20 cellular contexts compared by ENCODE assay signal in the genomic region with DNA sequence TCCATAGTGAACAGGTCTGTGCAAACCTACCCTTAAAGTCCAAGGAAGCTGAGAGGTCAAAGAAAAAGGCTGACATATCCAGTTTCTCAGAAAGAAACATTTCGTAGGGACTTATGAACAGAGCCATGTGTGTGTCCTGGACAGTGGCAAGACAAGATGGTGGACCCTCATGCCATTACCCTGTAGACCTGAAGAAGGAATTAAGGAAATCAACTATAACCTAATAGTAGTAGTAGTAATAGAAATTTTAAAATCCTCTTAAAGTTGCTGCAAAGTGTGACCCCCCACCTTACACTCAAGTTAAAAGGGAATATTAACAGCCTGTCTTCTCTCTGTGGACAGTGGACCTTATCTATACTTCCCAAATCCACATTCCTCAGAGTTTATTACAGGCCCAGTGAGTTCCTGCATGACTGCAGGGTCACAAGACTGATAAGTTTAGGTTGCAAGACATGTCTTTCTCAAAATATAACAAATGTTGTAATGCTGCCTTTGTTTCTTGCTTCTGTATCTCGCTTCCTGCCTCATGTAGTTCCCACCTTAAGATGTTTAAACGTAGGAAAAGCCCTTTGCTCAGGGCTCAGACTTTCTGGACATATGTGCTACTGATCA.
"Had no signal": no experiment of that assay in that cellular context is flagged by ENCODE, and none has a peak within 500 bp of the region (broad histone marks: within the 10 kb centered on the region; RNA-seq: fewer than 3 reads in every experiment).

No MANE protein-coding gene starts in this region.

- DNase-seq: IMR-90, Kasumi-1, MV-4-11, NCI-H1048, NCI-H1105 treated with DMSO at 0.1 percent for 48 hours, NCI-H1417 treated with DMSO at 0.1 percent for 48 hours, NCI-H146, NCI-H1694 treated with DMSO at 0.1 percent for 48 hours, NCI-H1930, NCI-H2081, NCI-H2107, NCI-H2227 treated with DMSO at 0.1 percent for 48 hours, NCI-H524, NCI-H69, NCI-H774, RPMI8226, SHP77, SK-N-SH, SW 1271, T-cell had no signal

- H3K27ac Mint-ChIP-seq: T-cell had no signal

- H3K4me3 Mint-ChIP-seq: T-cell had no signal

- H3K36me3 Mint-ChIP-seq: T-cell had no signal
